In genomic region chr15:80403712-80404056, GRCh38 we compare ENCODE assay signal across 8 cellular contexts. TPM values are rescaled to one million over a fixed set of nuclear protein-coding genes. Genes with fewer than 3 reads are reported as not detected.
DNase-seq lines count a peak whose midpoint lies in the region; ATAC-seq, FAIRE-seq and TF ChIP-seq lines count a peak whose summit lies in the region.

No MANE protein-coding gene starts in this region.

- H3K36me3 ChIP-seq in Panc1 (ENCODE audit: control insufficient read depth, insufficient read depth, low read length) (no peaks in the 10 kb centered on the region), trophoblast cell (ENCODE audit: control insufficient read depth in 1 of 2, insufficient read depth in 2 of 2, low read length in 2 of 2) (no peaks in the 10 kb centered on the region)

- H3K79me2 ChIP-seq in trophoblast cell (ENCODE audit: control insufficient read depth, insufficient read depth, low read length, poor library complexity), result no peaks in the 10 kb centered on the region

- no peak overlapping the region for H2AK5ac ChIP-seq in trophoblast cell (ENCODE audit: low read length)

- ATAC-seq in Panc1 (peak; percentile 64), GM19328 (IDR thresholded peaks at IDR 0.05; ENCODE audit: unreplicated experiment) (no peak), GM19023 (IDR thresholded peaks at IDR 0.05; ENCODE audit: unreplicated experiment) (no peak)

- H3K27ac ChIP-seq in Panc1 (ENCODE audit: low read length) (no peak overlapping the region), trophoblast cell (ENCODE audit: low read depth, low read length) (no peak overlapping the region), RWPE1 (no peak overlapping the region)

- no peaks in the 10 kb centered on the region for H3K4me1 ChIP-seq in Panc1 (ENCODE audit: control insufficient read depth, insufficient read depth, low read length)
- peaks cover 5 to 6% of the 10 kb centered on the region in 2 experiments for H3K4me1 ChIP-seq in trophoblast cell (ENCODE audit: control insufficient read depth in 1 of 2, insufficient read depth in 2 of 2, low read length in 2 of 2)

- intact Hi-C loops in Panc1 (cut with micrococcal nuclease; ENCODE audit: unreplicated experiment) (no loop called here), head of caudate nucleus (cut with DNase I) (no loop called here)

- peak overlapping the region; percentile 46 to 48 for H3K4me3 ChIP-seq in Panc1 (ENCODE audit: low read depth in 2 of 2, low read length in 2 of 2)
- peak overlapping the region; percentile 67 for H3K4me3 ChIP-seq in trophoblast cell (ENCODE audit: low read depth, low read length)

- H3K18ac ChIP-seq in trophoblast cell (ENCODE audit: low read length), result peak overlapping the region; percentile 55

- peak overlapping the region; percentile 23 for H4K12ac ChIP-seq in trophoblast cell (ENCODE audit: low read depth, low read length)

- DNase-seq in D721Med (ENCODE audit: insufficient read length, low spot score) (peak; percentile 28), Panc1 (ENCODE audit: low read depth, low spot score) (no peak), head of caudate nucleus (peak; percentile 52 to 88 (median 76)), trophoblast cell (no peak), NCI-H2196 (lab: John Stamatoyannopoulos, UW; ENCODE audit: unreplicated experiment) (no peak), RWPE1 (ENCODE audit: low spot score) (no peak)

- no peak overlapping the region for H4K91ac ChIP-seq in trophoblast cell (ENCODE audit: low read depth, low read length)

- H4K8ac ChIP-seq in trophoblast cell (ENCODE audit: low read depth, low read length), result peak overlapping the region; percentile 40

- H3K79me1 ChIP-seq in trophoblast cell (ENCODE audit: low read length), result no peaks in the 10 kb centered on the region

- POLR2A ChIA-PET in Panc1 (lab: Charles Lee) (no interaction called here), RWPE1 (lab: Yijun Ruan, JAX; ENCODE audit: low non-redundant PET) (no interaction called here)

- in situ Hi-C loops in Panc1 (cut with HindIII; ENCODE audit: low pct_unique_long_range_greater_than_20kb, low sequenced_read_pairs), result no loop called here

- H3K9me3 ChIP-seq in Panc1 (ENCODE audit: control insufficient read depth, insufficient read depth, low read depth, low read length) (no peaks in the 10 kb centered on the region), trophoblast cell (ENCODE audit: insufficient read depth, low read depth, low read length) (no peaks in the 10 kb centered on the region)

- no CpG with 5 or more reads among the region's 30 CpGs for WGBS in trophoblast cell (ENCODE audit: extremely low coverage, insufficient coverage, insufficient read length)

- H3K14ac ChIP-seq in trophoblast cell (ENCODE audit: low read length), result peak overlapping the region; percentile 42

- H3K27me3 ChIP-seq in Panc1 (ENCODE audit: control insufficient read depth, insufficient read depth, low read length), result peaks cover 31% of the 10 kb centered on the region
- peaks cover 39% of the 10 kb centered on the region for H3K27me3 ChIP-seq in trophoblast cell (ENCODE audit: insufficient read depth, low read length)

- CTCF ChIA-PET in Panc1 (lab: Charles Lee), result no interaction called here
- CTCF ChIA-PET in RWPE1 (lab: Yijun Ruan, JAX), result no interaction called here

- TF ChIP-seq CTCF in D721Med (IDR thresholded peaks at IDR 0.05; ENCODE audit: insufficient read depth, missing control alignments) (no peak), Panc1 (IDR thresholded peaks at IDR 0.05) (no peak), RWPE1 (conservative IDR thresholded peaks at IDR 0.05; ENCODE audit: low read depth) (no peak)

- H3K23ac ChIP-seq in trophoblast cell (ENCODE audit: low read length), result no peak overlapping the region

- H2AFZ ChIP-seq in trophoblast cell (ENCODE audit: insufficient read depth, low read length, poor library complexity), result peak overlapping the region; percentile 87

- no peak overlapping the region for H2BK120ac ChIP-seq in trophoblast cell (ENCODE audit: insufficient read depth, low read length, poor library complexity)

- peak overlapping the region; percentile 47 for H3K9ac ChIP-seq in trophoblast cell (ENCODE audit: low read length)

- no peak for FAIRE-seq in D721Med (lab: Jason Lieb, UNC)

- no peak overlapping the region for H2BK5ac ChIP-seq in trophoblast cell (ENCODE audit: low read depth, low read length, poor library complexity)

- BruUV-seq in Panc1 (replicated peaks; lab: Mats Ljungman, UMichigan), result no TSS peak

- no peak overlapping the region for H3K4ac ChIP-seq in trophoblast cell (ENCODE audit: low read depth, low read length)

- peak overlapping the region; percentile 93 for H3K4me2 ChIP-seq in trophoblast cell (ENCODE audit: low read length)

- H2BK12ac ChIP-seq in trophoblast cell (ENCODE audit: low read length), result no peak overlapping the region

RNA-seq across cellular contexts. Expression of gene ARNT2, which starts 0.5 kb away (rescaled TPM):
- total RNA-seq in Panc1 (2021; ENCODE audit: unreplicated experiment), result 16.8 TPM
- 12.9 TPM for polyA plus RNA-seq in Panc1 (2012; ENCODE audit: insufficient read length)
- 0.57 and 0.67 TPM in 2 replicates for polyA plus RNA-seq in trophoblast cell (2013)

Comparison
In these comparisons a context has a peak if more than half of its experiments do, and no peak if none do; other contexts are left out.
1. DNase-seq: peak in D721Med (single experiment) and head of caudate nucleus (42 of 42); none in Panc1 (single experiment), trophoblast cell (0 of 2), NCI-H2196 (single experiment) and RWPE1 (single experiment).